9 cellular contexts compared by ENCODE assay signal in genomic region chr6:33840064-33840926, GRCh38. TPM values are rescaled to one million over a fixed set of nuclear protein-coding genes. Genes with fewer than 3 reads are reported as not detected.
DNase-seq lines count a peak whose midpoint lies in the region; ATAC-seq and TF ChIP-seq lines count a peak whose summit lies in the region.
"Had no signal": no experiment of that assay in that cellular context is flagged by ENCODE, and none has a peak within 500 bp of the region (broad histone marks: within the 10 kb centered on the region; RNA-seq: fewer than 3 reads in every experiment).

No MANE protein-coding gene starts in this region.

- no peak overlapping the region for H3K27ac ChIP-seq in CD4-positive, alpha-beta T cell (ENCODE audit: low read depth, low read length)

- H3K27ac Mint-ChIP-seq in CD4-positive, alpha-beta T cell, result no peak overlapping the region
- H3K27ac Mint-ChIP-seq in activated CD4-positive, alpha-beta memory T cell treated with anti-CD3 and anti-CD28 coated beads for 36 hours, result peak overlapping the region; percentile 59

- intact Hi-C loops in CD4-positive, alpha-beta T cell (cut with DNase I, micrococcal nuclease), result no loop called here
- intact Hi-C loops in activated CD4-positive, alpha-beta memory T cell treated with anti-CD3 and anti-CD28 coated beads for 36 hours (cut with micrococcal nuclease), result loop anchor here (2.0 kb wide), 1 partner anchor 51 kb away; the partner anchor contains the start of gene LEMD2

- no peaks in the 10 kb centered on the region for H3K9me3 ChIP-seq in CD4-positive, alpha-beta T cell (ENCODE audit: control insufficient read depth, low read length)
- H3K9me3 ChIP-seq: Peyer's patch had no signal

- no peaks in the 10 kb centered on the region for H3K27me3 Mint-ChIP-seq in CD4-positive, alpha-beta T cell
- peaks cover 1% of the 10 kb centered on the region for H3K27me3 Mint-ChIP-seq in activated CD4-positive, alpha-beta memory T cell treated with anti-CD3 and anti-CD28 coated beads for 36 hours

- H3K4me3 Mint-ChIP-seq in CD4-positive, alpha-beta T cell, result no peak overlapping the region
- H3K4me3 Mint-ChIP-seq in activated CD4-positive, alpha-beta memory T cell treated with anti-CD3 and anti-CD28 coated beads for 36 hours, result no peak overlapping the region

- CTCF ChIA-PET in CD4-positive, alpha-beta T cell (lab: Charles Lee), result no interaction called here
- CTCF ChIA-PET in activated CD4-positive, alpha-beta memory T cell treated with anti-CD3 and anti-CD28 coated beads for 36 hours (lab: Charles Lee), result interaction anchor here (0.6 to 1.8 kb wide), 8 partner anchors 17 to 215 kb away, joined by 3 to 7 read pairs (median 4); partner anchors contain the start of gene UQCC2

- no peak for TF ChIP-seq CTCF in CD4-positive, alpha-beta T cell (IDR thresholded peaks at IDR 0.05)
- no peak for TF ChIP-seq CTCF in retinal pigment epithelial cell (conservative IDR thresholded peaks at IDR 0.05; ENCODE audit: low read depth, low read length)

- no peaks in the 10 kb centered on the region for H3K27me3 ChIP-seq in CD4-positive, alpha-beta T cell (ENCODE audit: control insufficient read depth, insufficient read depth, low read length)
- H3K27me3 ChIP-seq: Peyer's patch had no signal

- POLR2A ChIA-PET in CD4-positive, alpha-beta T cell (lab: Charles Lee), result no interaction called here
- POLR2A ChIA-PET in activated CD4-positive, alpha-beta memory T cell treated with anti-CD3 and anti-CD28 coated beads for 36 hours (lab: Charles Lee), result interaction anchor here (0.7 to 1.5 kb wide), 3 partner anchors 16 to 52 kb away, joined by 3 to 5 read pairs (median 4); partner anchors contain the start of gene LEMD2

- DNase-seq in CD4-positive, alpha-beta T cell, result peak in 1 of 10 experiments; percentile 11
- DNase-seq in NCI-H1436 (lab: John Stamatoyannopoulos, UW) (peak; percentile 47), fibroblast of peridontal ligament (ENCODE audit: extremely low read depth) (peak; percentile 95), retinal pigment epithelial cell (ENCODE audit: low read depth) (peak; percentile 29), NAMALWA (ENCODE audit: low spot score) (no peak)
- peak; percentile 76 for DNase-seq in activated CD4-positive, alpha-beta memory T cell treated with anti-CD3 and anti-CD28 coated beads for 36 hours

- peak; percentile 55 for ATAC-seq in CD4-positive, alpha-beta T cell (ENCODE audit: poor library complexity)
- ATAC-seq in GM19395 (IDR thresholded peaks at IDR 0.05; ENCODE audit: unreplicated experiment), result peak; percentile 76
- no peak for ATAC-seq in GM19324 (IDR thresholded peaks at IDR 0.05; ENCODE audit: low FRiP score, unreplicated experiment)

- peaks cover 9% of the 10 kb centered on the region for H3K4me1 Mint-ChIP-seq in CD4-positive, alpha-beta T cell (ENCODE audit: low read depth)
- H3K4me1 Mint-ChIP-seq in activated CD4-positive, alpha-beta memory T cell treated with anti-CD3 and anti-CD28 coated beads for 36 hours (ENCODE audit: low read depth), result peaks cover 18% of the 10 kb centered on the region

- H3K9me3 Mint-ChIP-seq in CD4-positive, alpha-beta T cell, result no peaks in the 10 kb centered on the region
- H3K9me3 Mint-ChIP-seq in activated CD4-positive, alpha-beta memory T cell treated with anti-CD3 and anti-CD28 coated beads for 36 hours, result peaks cover 7% of the 10 kb centered on the region

- H3K4me3 ChIP-seq in retinal pigment epithelial cell (ENCODE audit: low read length), result no peak overlapping the region
- H3K4me3 ChIP-seq: Peyer's patch had no signal

- H3K36me3 Mint-ChIP-seq in CD4-positive, alpha-beta T cell (ENCODE audit: low read depth), result no peaks in the 10 kb centered on the region
- H3K36me3 Mint-ChIP-seq in activated CD4-positive, alpha-beta memory T cell treated with anti-CD3 and anti-CD28 coated beads for 36 hours, result no peaks in the 10 kb centered on the region

RNA-seq across cellular contexts. Expression of gene MLN, which starts 36.5 kb away (rescaled TPM):
- not detected for total RNA-seq in CD4-positive, alpha-beta T cell
- not detected for total RNA-seq in activated CD4-positive, alpha-beta memory T cell treated with anti-CD3 and anti-CD28 coated beads for 36 hours
- total RNA-seq: Peyer's patch had no signal

RNA-seq across cellular contexts. Expression of gene LEMD2, which starts 51.4 kb away (rescaled TPM):
- total RNA-seq in CD4-positive, alpha-beta T cell, result 100 to 1,000 TPM; 122 to 124 TPM
- total RNA-seq in activated CD4-positive, alpha-beta memory T cell treated with anti-CD3 and anti-CD28 coated beads for 36 hours, result 10 to 100 TPM; 51.4 to 54.8 TPM
